In genomic region chr11:57711414-57712255, GRCh38 we compare ENCODE assay signal across 8 cellular contexts. TPM values are rescaled to one million over a fixed set of nuclear protein-coding genes. Genes with fewer than 3 reads are reported as not detected.
A peak's percentile ranks its signal among the peaks of the same experiment; 100 is the strongest.
DNase-seq lines count a peak whose midpoint lies in the region; ATAC-seq and TF ChIP-seq lines count a peak whose summit lies in the region.

A gene with protein sequence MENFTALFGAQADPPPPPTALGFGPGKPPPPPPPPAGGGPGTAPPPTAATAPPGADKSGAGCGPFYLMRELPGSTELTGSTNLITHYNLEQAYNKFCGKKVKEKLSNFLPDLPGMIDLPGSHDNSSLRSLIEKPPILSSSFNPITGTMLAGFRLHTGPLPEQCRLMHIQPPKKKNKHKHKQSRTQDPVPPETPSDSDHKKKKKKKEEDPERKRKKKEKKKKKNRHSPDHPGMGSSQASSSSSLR (minus strand): TSS chr11:57712215. CDS start chr11:57712179, 36 bp downstream.

- peaks cover 10 to 34% (median 31%) of the 10 kb centered on the region in 4 donors for H3K4me1 ChIP-seq in liver (ENCODE audit: control insufficient read depth in 4 of 4, insufficient read depth in 4 of 4, low read length in 3 of 4)

- WGBS in liver, result 7% methylated on average over 51 of the region's 51 CpGs

- peak; percentile 73 for DNase-seq in AG08396 (ENCODE audit: low spot score)
- peak; percentile 53 for DNase-seq in NCI-H446 treated with DMSO at 0.1 percent for 48 hours (lab: John Stamatoyannopoulos, UW)
- DNase-seq in activated CD4-positive, alpha-beta T cell treated with anti-CD3 and anti-CD28 coated beads for 4 hours, result peak; percentile 68 to 74
- peak; percentile 94 for DNase-seq in coronary artery (ENCODE audit: low spot score)
- DNase-seq in stimulated activated CD4-positive, alpha-beta T cell treated with anti-CD3 and anti-CD28 coated beads, Interleukin-4, amount 100 ng/mL, for 24 hours, result peak; percentile 76

- TF ChIP-seq CTCF in coronary artery (IDR thresholded peaks at IDR 0.05) (no peak), liver (IDR thresholded peaks at IDR 0.05; ENCODE audit: low read depth, low read length, missing input control) (no peak)

- H3K4me3 ChIP-seq in coronary artery (peak within 1 kb of the TSS; percentile 78), liver (ENCODE audit: low read depth in 1 of 3, low read length in 3 of 3) (peak within 1 kb of the TSS; percentile 86 to 97 (median 95))

- H3K9me3 ChIP-seq in liver (ENCODE audit: control insufficient read depth in 4 of 4, low read length in 3 of 4), result no peaks in the 10 kb centered on the region

- H3K9ac ChIP-seq in liver (ENCODE audit: low read depth in 1 of 2, low read length in 2 of 2), result peak within 1 kb of the TSS; percentile 76 to 80

- TF ChIP-seq RAD21 in liver (IDR thresholded peaks at IDR 0.05), result no peak

- peaks cover 0 to 2% (median 0%) of the 10 kb centered on the region in 4 donors for H3K36me3 ChIP-seq in liver (ENCODE audit: control insufficient read depth in 4 of 4, insufficient read depth in 3 of 4, low read depth in 1 of 4, low read length in 3 of 4)

- peak within 1 kb of the TSS; percentile 73 to 89 for H3K27ac ChIP-seq in coronary artery
- peak within 1 kb of the TSS; percentile 60 to 86 for H3K27ac ChIP-seq in liver (ENCODE audit: low read depth in 1 of 2, low read length in 2 of 2)

- H3K27me3 ChIP-seq in liver (ENCODE audit: control insufficient read depth in 4 of 4, insufficient read depth in 4 of 4, low read length in 3 of 4), result no peaks in the 10 kb centered on the region

- ATAC-seq in GM19035 (IDR thresholded peaks at IDR 0.05; ENCODE audit: unreplicated experiment), result peak; percentile 41
- peak; percentile 37 for ATAC-seq in HG03378 (IDR thresholded peaks at IDR 0.05; ENCODE audit: unreplicated experiment)

TF ChIP-seq in liver, 16 proteins besides CTCF, POLR2A, EP300 and RAD21:
- TF ChIP-seq GABPA (IDR thresholded peaks at IDR 0.05 in 1 of 2, conservative IDR thresholded peaks at IDR 0.05 in 1 of 2) (no peak), HNF4A (conservative IDR thresholded peaks at IDR 0.05) (peak in 1 of 2 donors; percentile 1)

RNA-seq across cellular contexts. Expression of the gene that starts here (rescaled TPM):
- 1 to 10 TPM; 4.4 to 5.6 TPM for total RNA-seq in liver
- 10 to 100 TPM in 1 of 2 donors, 1 to 10 TPM in 1; 7.5 to 11.3 TPM for polyA plus RNA-seq in liver

Comparison
In these comparisons a context has a peak if more than half of its experiments do, and no peak if none do; other contexts are left out.
1. Peak in every context shown above with its lines: DNase-seq, ATAC-seq, H3K4me3 ChIP-seq and H3K27ac ChIP-seq.